In the genomic region with DNA sequence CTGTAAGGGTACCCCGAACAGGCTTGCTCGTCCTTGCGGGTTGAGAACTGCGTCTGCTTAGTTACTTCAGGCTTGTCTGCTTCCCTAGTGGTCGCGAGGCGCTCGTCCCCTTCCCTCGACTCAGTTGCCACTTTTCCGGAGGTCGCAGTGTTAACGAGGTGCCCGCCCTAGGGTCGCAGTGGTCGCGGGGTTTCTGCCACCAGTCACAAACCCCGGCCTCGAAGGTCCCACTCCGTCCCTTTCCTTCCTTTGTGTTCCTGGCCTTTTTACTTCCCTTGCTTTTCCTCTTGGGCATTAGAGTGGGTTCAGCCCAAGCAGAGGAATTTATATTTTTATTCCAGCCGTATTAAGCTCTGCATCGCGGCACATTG, we compare ENCODE assay signal across 8 cellular contexts. TPM values are rescaled to one million over a fixed set of nuclear protein-coding genes. Genes with fewer than 3 reads are reported as not detected.
DNase-seq lines count a peak whose midpoint lies in the region; ATAC-seq lines count a peak whose summit lies in the region.

No MANE protein-coding gene starts in this region.

- no peaks in the 10 kb centered on the region for H3K9me3 Mint-ChIP-seq in activated CD4-positive, alpha-beta T cell treated with anti-CD3 and anti-CD28 coated beads for 36 hours (ENCODE audit: low read depth)
- H3K9me3 Mint-ChIP-seq in activated CD4-positive, alpha-beta memory T cell treated with anti-CD3 and anti-CD28 coated beads for 36 hours, result no peaks in the 10 kb centered on the region

- H3K27ac Mint-ChIP-seq in activated CD4-positive, alpha-beta T cell treated with anti-CD3 and anti-CD28 coated beads for 36 hours, result peak overlapping the region; percentile 100
- peak overlapping the region; percentile 89 for H3K27ac Mint-ChIP-seq in activated CD4-positive, alpha-beta memory T cell treated with anti-CD3 and anti-CD28 coated beads for 36 hours

- CTCF ChIA-PET in activated CD4-positive, alpha-beta T cell treated with anti-CD3 and anti-CD28 coated beads for 36 hours (lab: Charles Lee), result interaction anchor here (0.5 to 5.3 kb wide), 15 partner anchors 10 to 963 kb away, joined by 3 to 34 read pairs (median 4); a partner anchor contains a TSS
- CTCF ChIA-PET in activated CD4-positive, alpha-beta memory T cell treated with anti-CD3 and anti-CD28 coated beads for 36 hours (lab: Charles Lee), result interaction anchor here (0.6 to 8.8 kb wide), 11 partner anchors 8 to 896 kb away, joined by 3 to 247 read pairs (median 5); a partner anchor contains a TSS

- H3K36me3 Mint-ChIP-seq in activated CD4-positive, alpha-beta T cell treated with anti-CD3 and anti-CD28 coated beads for 36 hours (ENCODE audit: low read depth), result peaks cover 20% of the 10 kb centered on the region
- peaks cover 17% of the 10 kb centered on the region for H3K36me3 Mint-ChIP-seq in activated CD4-positive, alpha-beta memory T cell treated with anti-CD3 and anti-CD28 coated beads for 36 hours

- POLR2A ChIA-PET in activated CD4-positive, alpha-beta T cell treated with anti-CD3 and anti-CD28 coated beads for 36 hours (lab: Charles Lee), result interaction anchor here (0.5 to 1.4 kb wide), 12 partner anchors 17 to 193 kb away, joined by 3 to 12 read pairs (median 4); a partner anchor contains a TSS
- POLR2A ChIA-PET in activated CD4-positive, alpha-beta memory T cell treated with anti-CD3 and anti-CD28 coated beads for 36 hours (lab: Charles Lee), result interaction anchor here (0.5 to 2.4 kb wide), 11 partner anchors 18 to 286 kb away, joined by 3 to 9 read pairs (median 4); a partner anchor contains a TSS

- peaks cover 18% of the 10 kb centered on the region for H3K4me1 Mint-ChIP-seq in activated CD4-positive, alpha-beta T cell treated with anti-CD3 and anti-CD28 coated beads for 36 hours
- peaks cover 18% of the 10 kb centered on the region for H3K4me1 Mint-ChIP-seq in activated CD4-positive, alpha-beta memory T cell treated with anti-CD3 and anti-CD28 coated beads for 36 hours (ENCODE audit: low read depth)

- DNase-seq in activated CD4-positive, alpha-beta T cell treated with anti-CD3 and anti-CD28 coated beads for 36 hours, result no peak
- DNase-seq in activated CD4-positive, alpha-beta T cell treated with anti-CD3 and anti-CD28 coated beads, Interleukin-2, amount 50 U/mL, for 1 hour, result no peak
- no peak for DNase-seq in activated CD4-positive, alpha-beta memory T cell treated with anti-CD3 and anti-CD28 coated beads for 36 hours
- DNase-seq in NCI-H446 treated with DMSO at 0.1 percent for 48 hours (lab: John Stamatoyannopoulos, UW) (no peak), glomerular visceral epithelial cell (ENCODE audit: extremely low spot score) (no peak), NOMO-1 (lab: John Stamatoyannopoulos, UW; ENCODE audit: unreplicated experiment in 2 of 2) (no peak)

- H3K4me3 Mint-ChIP-seq in activated CD4-positive, alpha-beta T cell treated with anti-CD3 and anti-CD28 coated beads for 36 hours, result peak overlapping the region; percentile 91
- peak overlapping the region; percentile 81 for H3K4me3 Mint-ChIP-seq in activated CD4-positive, alpha-beta memory T cell treated with anti-CD3 and anti-CD28 coated beads for 36 hours

- intact Hi-C loops in activated CD4-positive, alpha-beta T cell treated with anti-CD3 and anti-CD28 coated beads for 36 hours (cut with DNase I, micrococcal nuclease), result loop anchor here (1.0 to 5.0 kb wide), 17 partner anchors 22 to 282 kb away; a partner anchor contains a TSS
- intact Hi-C loops in activated CD4-positive, alpha-beta memory T cell treated with anti-CD3 and anti-CD28 coated beads for 36 hours (cut with micrococcal nuclease), result loop anchor here (1.0 to 5.0 kb wide), 3 partner anchors 23 to 84 kb away; a partner anchor contains a TSS

- peak overlapping the region; percentile 100 for H3K4me3 ChIP-seq in iPS-11a (ENCODE audit: low read depth, low read length)

- no peaks in the 10 kb centered on the region for H3K27me3 Mint-ChIP-seq in activated CD4-positive, alpha-beta T cell treated with anti-CD3 and anti-CD28 coated beads for 36 hours
- H3K27me3 Mint-ChIP-seq in activated CD4-positive, alpha-beta memory T cell treated with anti-CD3 and anti-CD28 coated beads for 36 hours, result no peaks in the 10 kb centered on the region

- H3K27ac ChIP-seq in temporal lobe (ENCODE audit: low read depth, low read length), result peak overlapping the region; percentile 96

- no peak for ATAC-seq in activated CD4-positive, alpha-beta T cell treated with anti-CD3 and anti-CD28 coated beads for 36 hours

RNA-seq across cellular contexts. Expression of a gene that starts 0.3 kb away (rescaled TPM):
- 100 to 1,000 TPM; 130 to 160 TPM for total RNA-seq in activated CD4-positive, alpha-beta T cell treated with anti-CD3 and anti-CD28 coated beads for 36 hours
- 100 to 1,000 TPM; 125 to 132 TPM for total RNA-seq in activated CD4-positive, alpha-beta memory T cell treated with anti-CD3 and anti-CD28 coated beads for 36 hours
- 28.5 TPM for total RNA-seq in temporal lobe

RNA-seq across cellular contexts. Expression of a gene that starts 23.0 kb away (rescaled TPM):
- 100 to 1,000 TPM; 594 to 727 TPM for total RNA-seq in activated CD4-positive, alpha-beta T cell treated with anti-CD3 and anti-CD28 coated beads for 36 hours
- total RNA-seq in activated CD4-positive, alpha-beta memory T cell treated with anti-CD3 and anti-CD28 coated beads for 36 hours, result 100 to 1,000 TPM; 610 to 612 TPM
- total RNA-seq in temporal lobe, result 102 TPM

RNA-seq across cellular contexts. Expression of a gene that starts 51.5 kb away (rescaled TPM):
- 100 to 1,000 TPM; 234 to 238 TPM for total RNA-seq in activated CD4-positive, alpha-beta T cell treated with anti-CD3 and anti-CD28 coated beads for 36 hours
- total RNA-seq in activated CD4-positive, alpha-beta memory T cell treated with anti-CD3 and anti-CD28 coated beads for 36 hours, result 100 to 1,000 TPM; 263 to 267 TPM
- 445 TPM for total RNA-seq in temporal lobe

RNA-seq across cellular contexts. Expression of a gene that starts 55.6 kb away (rescaled TPM):
- 10 to 100 TPM; 72.9 to 76.7 TPM for total RNA-seq in activated CD4-positive, alpha-beta T cell treated with anti-CD3 and anti-CD28 coated beads for 36 hours
- total RNA-seq in activated CD4-positive, alpha-beta memory T cell treated with anti-CD3 and anti-CD28 coated beads for 36 hours, result 10 to 100 TPM; 68.5 to 70.7 TPM
- total RNA-seq in temporal lobe, result 13.8 TPM

RNA-seq across cellular contexts. Expression of a gene that starts 55.9 kb away (rescaled TPM):
- total RNA-seq in activated CD4-positive, alpha-beta T cell treated with anti-CD3 and anti-CD28 coated beads for 36 hours, result 10 to 100 TPM; 51.4 to 63.8 TPM
- total RNA-seq in activated CD4-positive, alpha-beta memory T cell treated with anti-CD3 and anti-CD28 coated beads for 36 hours, result 10 to 100 TPM; 72.9 to 76.1 TPM
- total RNA-seq in temporal lobe, result 29.3 TPM
